ENCODE assay signal across 8 cellular contexts in genomic region chr7:22565315-22565811, GRCh38.
DNase-seq lines count a peak whose midpoint lies in the region; TF ChIP-seq lines count a peak whose summit lies in the region.

No MANE protein-coding gene starts in this region.

- no peaks in the 10 kb centered on the region for H3K9me3 ChIP-seq in parathyroid adenoma (ENCODE audit: control insufficient read depth, low read length)

- H3K36me3 Mint-ChIP-seq in activated naive CD4-positive, alpha-beta T cell treated with anti-CD3 and anti-CD28 coated beads, Interleukin-2, amount 50 U/mL, for 24 hours, result no peaks in the 10 kb centered on the region
- peaks cover 2% of the 10 kb centered on the region for H3K36me3 Mint-ChIP-seq in chondrocyte (ENCODE audit: low read depth)

- peak overlapping the region; percentile 3 for H3K27ac Mint-ChIP-seq in activated naive CD4-positive, alpha-beta T cell treated with anti-CD3 and anti-CD28 coated beads, Interleukin-2, amount 50 U/mL, for 24 hours
- H3K27ac Mint-ChIP-seq in chondrocyte (ENCODE audit: unreplicated experiment), result peak overlapping the region; percentile 85

- H3K79me2 ChIP-seq in KMS-11 (ENCODE audit: insufficient read depth, low read depth) (no peaks in the 10 kb centered on the region), parathyroid adenoma (no peaks in the 10 kb centered on the region)

- H3K4me1 ChIP-seq in KMS-11 (ENCODE audit: low read depth, poor library complexity, severe bottlenecking) (peaks cover 58% of the 10 kb centered on the region), parathyroid adenoma (no peaks in the 10 kb centered on the region)

- peak overlapping the region; percentile 7; the same call in 1 of the 2 replicates for H3K4me2 ChIP-seq in KMS-11
- no peak overlapping the region for H3K4me2 ChIP-seq in parathyroid adenoma (ENCODE audit: low read length)

- H4K20me1 ChIP-seq in KMS-11 (ENCODE audit: insufficient read depth), result no peaks in the 10 kb centered on the region

- peak overlapping the region; percentile 11 for H3K4me3 Mint-ChIP-seq in activated naive CD4-positive, alpha-beta T cell treated with anti-CD3 and anti-CD28 coated beads, Interleukin-2, amount 50 U/mL, for 24 hours
- no peak overlapping the region for H3K4me3 Mint-ChIP-seq in chondrocyte (ENCODE audit: unreplicated experiment)

- H3K27ac ChIP-seq in KMS-11 (no peak overlapping the region), parathyroid adenoma (peak overlapping the region; percentile 27)

- TF ChIP-seq CTCF in KMS-11 (conservative IDR thresholded peaks at IDR 0.05; ENCODE audit: low read depth, low read length) (no peak), chondrocyte (IDR thresholded peaks at IDR 0.05) (no peak), parathyroid adenoma (IDR thresholded peaks at IDR 0.05) (no peak), GM13976 (IDR thresholded peaks at IDR 0.05; ENCODE audit: borderline replicate concordance, control extremely low read depth, extremely low read depth, insufficient read depth, missing control alignments) (no peak)

- no peak for DNase-seq in activated naive CD4-positive, alpha-beta T cell treated with anti-CD3 and anti-CD28 coated beads, Interleukin-2, amount 50 U/mL, for 16 hours
- DNase-seq in chondrocyte (ENCODE audit: low spot score) (no peak), GM13976 (ENCODE audit: low spot score) (no peak)
- DNase-seq in stimulated activated CD8-positive, alpha-beta memory T cell treated with anti-CD3 and anti-CD28 coated beads, Interleukin-4, amount 100 ng/mL, for 48 hours, result no peak
- DNase-seq in activated CD4-positive, CD25-positive, alpha-beta regulatory T cell treated with anti-CD3 and anti-CD28 coated beads, Interleukin-2, amount 50 U/mL, for 72 hours, result no peak

- H2AFZ ChIP-seq in KMS-11 (ENCODE audit: low read depth), result no peak overlapping the region
- H2AFZ ChIP-seq in parathyroid adenoma, result no peak overlapping the region

- H3K9ac ChIP-seq in KMS-11 (no peak overlapping the region), parathyroid adenoma (no peak overlapping the region)

- H3K4me3 ChIP-seq in KMS-11 (IDR thresholded peaks at IDR 0.05; ENCODE audit: insufficient read depth, low read depth, low read length), result no peak overlapping the region
- no peak overlapping the region for H3K4me3 ChIP-seq in parathyroid adenoma (ENCODE audit: low read depth, low read length)

- H3K36me3 ChIP-seq in KMS-11 (ENCODE audit: insufficient read depth), result no peaks in the 10 kb centered on the region
- H3K36me3 ChIP-seq in parathyroid adenoma (ENCODE audit: control insufficient read depth, insufficient read depth, low read length), result no peaks in the 10 kb centered on the region

- H3K4me1 Mint-ChIP-seq in activated naive CD4-positive, alpha-beta T cell treated with anti-CD3 and anti-CD28 coated beads, Interleukin-2, amount 50 U/mL, for 24 hours, result peaks cover 46% of the 10 kb centered on the region
- H3K4me1 Mint-ChIP-seq in chondrocyte (ENCODE audit: low read depth), result peaks cover 63% of the 10 kb centered on the region

- H3K27me3 Mint-ChIP-seq in activated naive CD4-positive, alpha-beta T cell treated with anti-CD3 and anti-CD28 coated beads, Interleukin-2, amount 50 U/mL, for 24 hours, result peaks cover 4% of the 10 kb centered on the region
- H3K27me3 Mint-ChIP-seq in chondrocyte (ENCODE audit: low read depth), result peaks cover 3% of the 10 kb centered on the region

- no peaks in the 10 kb centered on the region for H3K27me3 ChIP-seq in KMS-11 (ENCODE audit: insufficient read depth, low read depth)
- no peaks in the 10 kb centered on the region for H3K27me3 ChIP-seq in parathyroid adenoma (ENCODE audit: control insufficient read depth, insufficient read depth, low read length)

- no peaks in the 10 kb centered on the region for H3K9me3 Mint-ChIP-seq in activated naive CD4-positive, alpha-beta T cell treated with anti-CD3 and anti-CD28 coated beads, Interleukin-2, amount 50 U/mL, for 24 hours
- H3K9me3 Mint-ChIP-seq in chondrocyte (ENCODE audit: low read depth), result no peaks in the 10 kb centered on the region

- in situ Hi-C loops in GM13976 (cut with MboI; ENCODE audit: low sequenced_read_pairs, unreplicated experiment), result no loop called here
